In genomic region chr17:49997773-49998703, GRCh38 we compare ENCODE assay signal across 8 cellular contexts. TPM values are rescaled to one million over a fixed set of nuclear protein-coding genes. Genes with fewer than 3 reads are reported as not detected.
DNase-seq lines count a peak whose midpoint lies in the region; ATAC-seq and TF ChIP-seq lines count a peak whose summit lies in the region.

No MANE protein-coding gene starts in this region.

- no peaks in the 10 kb centered on the region for H3K9me3 Mint-ChIP-seq in activated B cell treated with CpG ODN at 0.5 μM for 24 hours

- no peaks in the 10 kb centered on the region for H3K36me3 Mint-ChIP-seq in activated B cell treated with CpG ODN at 0.5 μM for 24 hours (ENCODE audit: low read depth)

- H3K4me3 ChIP-seq in DOHH2 (ENCODE audit: low read length): no peak overlapping the region; the same call in 1 of the 2 replicates
- H3K4me3 ChIP-seq in cardiac fibroblast (replicated peaks in 1 of 2; ENCODE audit: low read depth in 2 of 2, low read length in 2 of 2): no peak overlapping the region

- TF ChIP-seq CTCF in DOHH2 (IDR thresholded peaks at IDR 0.05; ENCODE audit: low read depth, low read length, poor library complexity, severe bottlenecking): peak; percentile 84
- TF ChIP-seq CTCF in activated B cell treated with CpG ODN at 0.5 μM for 24 hours (IDR thresholded peaks at IDR 0.05): peak; percentile 71
- peak; percentile 90 for TF ChIP-seq CTCF in cardiac fibroblast (IDR thresholded peaks at IDR 0.05; ENCODE audit: low read depth, low read length)

- H3K27ac ChIP-seq in DOHH2 (ENCODE audit: low read depth, low read length): no peak overlapping the region

- POLR2A ChIA-PET in activated B cell treated with CpG ODN at 0.5 μM for 24 hours (lab: Charles Lee): no interaction called here

- no peak overlapping the region for H3K27ac Mint-ChIP-seq in activated B cell treated with CpG ODN at 0.5 μM for 24 hours

- no peaks in the 10 kb centered on the region for H3K9me2 ChIP-seq in DOHH2 (replicated peaks; ENCODE audit: control insufficient read depth, low read length)

- peak overlapping the region; percentile 44 for H3K4me2 ChIP-seq in DOHH2 (ENCODE audit: low read length)

- H4K20me1 ChIP-seq in DOHH2 (ENCODE audit: control insufficient read depth, insufficient read depth, low read depth, low read length): no peaks in the 10 kb centered on the region

- ATAC-seq in HG03045 (IDR thresholded peaks at IDR 0.05; ENCODE audit: unreplicated experiment): peak; percentile 51
- ATAC-seq in activated B cell treated with CpG ODN at 0.5 μM for 24 hours (ENCODE audit: low read depth): peak; percentile 82
- ATAC-seq in GM18868 (IDR thresholded peaks at IDR 0.05; ENCODE audit: unreplicated experiment): no peak

- no peaks in the 10 kb centered on the region for H3K36me3 ChIP-seq in DOHH2 (ENCODE audit: control insufficient read depth, low read length)

- CTCF ChIA-PET in activated B cell treated with CpG ODN at 0.5 μM for 24 hours (lab: Charles Lee): interaction anchor here (0.6 to 5.9 kb wide), 30 partner anchors 8 to 430 kb away, joined by 3 to 104 read pairs (median 4); partner anchors contain the start of genes ITGA3, KAT7 and PDK2

- peak; percentile 92 for DNase-seq in NCI-H2227 treated with DMSO at 0.1 percent for 48 hours (lab: John Stamatoyannopoulos, UW)
- DNase-seq in activated B cell treated with CpG ODN at 0.5 μM for 24 hours: peak; percentile 59
- DNase-seq in cardiac fibroblast (ENCODE audit: low read depth in 2 of 2): peak; percentile 88 to 89
- peak; percentile 80 for DNase-seq in kidney glomerular epithelial cell (lab: John Stamatoyannopoulos, UW)
- peak; percentile 70 to 77 (median 72) for DNase-seq in stimulated activated CD4-positive, alpha-beta T cell treated with anti-CD3 and anti-CD28 coated beads, Interleukin-1b, Interleukin-23, amount 100 ng/mL, for 24 hours (ENCODE audit: low read depth in 4 of 4, low spot score in 1 of 4)

- no peaks in the 10 kb centered on the region for H3F3A ChIP-seq in DOHH2 (ENCODE audit: control insufficient read depth, insufficient read depth)

- peak overlapping the region; percentile 19 for H3K4me3 Mint-ChIP-seq in activated B cell treated with CpG ODN at 0.5 μM for 24 hours

- H3K4me1 Mint-ChIP-seq in activated B cell treated with CpG ODN at 0.5 μM for 24 hours: peaks cover 31% of the 10 kb centered on the region

- peaks cover 73% of the 10 kb centered on the region for H3K27me3 ChIP-seq in DOHH2 (ENCODE audit: control insufficient read depth, low read length)

- intact Hi-C loops in activated B cell treated with CpG ODN at 0.5 μM for 24 hours (cut with micrococcal nuclease): loop anchor here (1.0 to 5.0 kb wide), 4 partner anchors 46 to 428 kb away; partner anchors contain the start of gene SLC35B1

- peaks cover 64% of the 10 kb centered on the region for H3K27me3 Mint-ChIP-seq in activated B cell treated with CpG ODN at 0.5 μM for 24 hours

- peaks cover 10% of the 10 kb centered on the region for H3K4me1 ChIP-seq in DOHH2 (ENCODE audit: control insufficient read depth, low read length)

- no peaks in the 10 kb centered on the region for H3K9me3 ChIP-seq in DOHH2 (ENCODE audit: control insufficient read depth, insufficient read depth, low read length)

- H3K79me2 ChIP-seq in DOHH2 (ENCODE audit: control insufficient read depth, low read length): no peaks in the 10 kb centered on the region

RNA-seq across cellular contexts. Expression of gene DLX3, which starts 3.0 kb away (rescaled TPM):
- not detected in 2 replicates for total RNA-seq in activated B cell treated with CpG ODN at 0.5 μM for 24 hours

RNA-seq across cellular contexts. Expression of gene DLX4, which starts 29.0 kb away (rescaled TPM):
- 0.42 TPM in 2 replicates for total RNA-seq in activated B cell treated with CpG ODN at 0.5 μM for 24 hours

RNA-seq across cellular contexts. Expression of gene ITGA3, which starts 57.9 kb away (rescaled TPM):
- total RNA-seq in activated B cell treated with CpG ODN at 0.5 μM for 24 hours: 7.7 and 9.8 TPM in 2 replicates
